Comparison of ENCODE assay signal across 8 cellular contexts in the genomic region with DNA sequence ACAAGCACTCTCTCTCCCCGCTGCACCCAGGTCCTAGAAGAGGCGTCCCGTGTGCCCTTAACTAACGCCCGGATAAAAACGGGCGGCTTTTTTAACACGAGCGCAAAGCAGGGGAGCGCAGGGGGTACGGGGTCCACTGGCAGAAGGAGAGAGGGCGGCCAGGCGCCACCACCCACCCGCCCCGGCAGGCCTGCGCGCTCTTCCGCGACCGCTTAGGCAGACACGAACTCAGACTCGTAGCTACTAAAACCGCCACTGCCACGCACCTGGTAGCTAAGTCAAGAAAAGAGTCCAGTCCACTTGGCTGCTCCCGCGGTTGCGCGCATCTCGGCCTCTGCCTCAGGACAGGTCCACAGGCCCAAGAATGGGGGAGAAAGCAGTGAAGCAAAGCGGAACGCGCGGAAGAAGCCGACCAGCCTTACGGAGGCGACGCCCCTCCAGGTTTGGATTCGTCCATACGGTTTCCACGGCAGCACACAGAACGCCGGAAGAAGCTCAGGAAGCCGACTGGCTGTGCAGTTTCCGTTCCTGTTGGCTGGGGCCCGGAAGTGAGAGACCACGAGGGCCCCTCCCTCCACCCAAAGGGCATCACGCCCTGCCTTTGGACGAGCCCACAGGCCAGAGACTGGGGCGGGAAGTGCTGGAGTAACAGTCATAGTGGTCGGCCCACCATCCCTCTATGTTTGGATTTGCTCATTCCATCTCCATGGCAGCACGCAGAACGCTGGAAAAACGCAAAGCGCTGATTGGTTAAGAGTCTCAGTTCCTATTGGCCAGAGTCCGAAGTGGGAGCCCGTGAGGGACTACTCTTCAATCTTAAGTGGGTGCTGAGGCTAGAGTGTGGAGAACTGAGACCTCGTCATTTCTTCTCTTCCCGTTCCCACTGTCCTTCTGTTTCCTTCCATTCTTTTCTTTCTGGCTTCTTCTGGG. TPM values are rescaled to one million over a fixed set of nuclear protein-coding genes. Genes with fewer than 3 reads are reported as not detected.
DNase-seq lines count a peak whose midpoint lies in the region; ATAC-seq, FAIRE-seq and TF ChIP-seq lines count a peak whose summit lies in the region.

A gene (minus strand): TSS at position 354 of the 930 bp plus-strand sequence. CDS start 7,344 bp downstream, outside the sequence.

- no peaks in the 10 kb centered on the region for H3K27me3 Mint-ChIP-seq in chondrocyte (ENCODE audit: low read depth)

- H3K4me3 ChIP-seq in AG10803 (ENCODE audit: low read length) = peak within 1 kb of the TSS; percentile 90
- H3K4me3 ChIP-seq in kidney (ENCODE audit: low read length in 2 of 2) = peak within 1 kb of the TSS; percentile 81 to 97

- peak within 1 kb of the TSS; percentile 34 to 80 for H3K9ac ChIP-seq in kidney (ENCODE audit: low read length in 2 of 2)

- intact Hi-C loops in kidney (cut with DNase I) = no loop called here

- H3K36me3 Mint-ChIP-seq in chondrocyte (ENCODE audit: low read depth) = no peaks in the 10 kb centered on the region

- peaks cover 13% of the 10 kb centered on the region for H3K4me1 Mint-ChIP-seq in chondrocyte (ENCODE audit: low read depth)

- DNase-seq in AG10803 (ENCODE audit: low read depth) (peak; percentile 100), NCI-H460 (ENCODE audit: extremely low read depth, low read depth) (peak; percentile 96), chondrocyte (ENCODE audit: low spot score) (peak; percentile 99), kidney (peak; percentile 99)
- peak; percentile 91 for DNase-seq in activated CD4-positive, alpha-beta T cell treated with anti-CD3 and anti-CD28 coated beads for 1 hour
- peak; percentile 95 for DNase-seq in stimulated activated CD4-positive, alpha-beta T cell treated with anti-CD3 and anti-CD28 coated beads, Interleukin-15, amount 100 ng/mL, for 24 hours

- TF ChIP-seq CTCF in AG10803 (conservative IDR thresholded peaks at IDR 0.05; ENCODE audit: low read length) (no peak), chondrocyte (IDR thresholded peaks at IDR 0.05) (no peak), kidney (IDR thresholded peaks at IDR 0.05; ENCODE audit: borderline replicate concordance, extremely low read depth, insufficient read depth) (no peak)

- no peaks in the 10 kb centered on the region for H3K9me3 ChIP-seq in kidney (ENCODE audit: control insufficient read depth in 1 of 2, low read length in 2 of 2)

- FAIRE-seq in kidney (lab: Jason Lieb, UNC) = peak; percentile 97

- H3K36me3 ChIP-seq in kidney (ENCODE audit: control insufficient read depth in 1 of 2, insufficient read depth in 2 of 2, low read length in 2 of 2) = no peaks in the 10 kb centered on the region

- peak within 1 kb of the TSS; percentile 74 to 80 for H3K27ac ChIP-seq in kidney (ENCODE audit: low read depth in 2 of 2, low read length in 2 of 2)

- peak within 1 kb of the TSS; percentile 99 for H3K27ac Mint-ChIP-seq in chondrocyte (ENCODE audit: unreplicated experiment)

- no peaks in the 10 kb centered on the region for H3K9me3 Mint-ChIP-seq in chondrocyte (ENCODE audit: low read depth)

- peak within 1 kb of the TSS; percentile 96 for H3K4me3 Mint-ChIP-seq in chondrocyte (ENCODE audit: unreplicated experiment)

- ATAC-seq in GM19043 (IDR thresholded peaks at IDR 0.05; ENCODE audit: low read depth, unreplicated experiment) (peak; percentile 89), HG03378 (IDR thresholded peaks at IDR 0.05; ENCODE audit: unreplicated experiment) (peak; percentile 95)

- H3K4me1 ChIP-seq in kidney (ENCODE audit: control insufficient read depth in 1 of 2, insufficient read depth in 1 of 2, low read depth in 1 of 2, low read length in 2 of 2) = peaks cover 0 to 7% of the 10 kb centered on the region in 2 donors

RNA-seq across cellular contexts. Expression of the gene that starts here (rescaled TPM):
- 5.6 and 7.6 TPM in 2 replicates for total RNA-seq in NCI-H460 (2014; rRNA removed; shearing (Covaris generic))
- polyA plus RNA-seq in NCI-H460 (2014; cell fraction: nucleus; rRNA removed) = 0.72 and 7.9 TPM in 2 replicates
- total RNA-seq in chondrocyte (9.1 to 12.6 TPM (median 9.2 TPM) in 3 replicates), kidney (20.5 TPM)
- polyA plus RNA-seq in kidney (ENCODE audit: insufficient read depth, low read depth, low replicate concordance) = 4.6 TPM

Comparison
In these comparisons a context has a peak if more than half of its experiments do, and no peak if none do; other contexts are left out.
1. Peak in every context shown above with its lines: DNase-seq, ATAC-seq, H3K4me3 ChIP-seq and H3K27ac ChIP-seq.